Comparison of ENCODE assay signal across 20 cellular contexts in the genomic region with DNA sequence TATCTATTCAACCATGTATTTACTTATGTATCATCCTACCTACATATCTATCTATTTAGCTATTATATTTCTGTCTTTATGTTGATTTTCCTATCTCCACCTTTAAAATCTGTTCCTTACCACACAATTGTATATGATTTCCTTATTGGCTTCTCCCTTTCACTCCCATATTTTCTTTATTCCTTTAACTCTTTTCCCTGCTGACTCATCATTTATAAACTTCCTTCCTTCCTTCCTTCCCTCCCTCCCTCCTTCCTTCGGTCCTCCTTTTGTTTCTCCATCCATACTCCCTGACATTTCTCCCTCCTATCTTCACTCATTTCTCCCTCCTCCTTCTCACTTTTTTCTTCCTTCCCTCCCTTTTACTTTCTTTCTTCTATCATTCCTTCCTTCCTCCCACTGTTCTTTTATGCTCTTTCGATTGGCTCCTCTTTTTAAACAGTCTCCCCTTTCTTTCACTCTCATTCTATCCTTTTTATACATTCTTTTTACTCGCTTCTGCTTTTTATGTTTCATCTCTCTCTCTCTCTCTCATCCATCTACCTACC.
"Had no signal": no experiment of that assay in that cellular context is flagged by ENCODE, and none has a peak within 500 bp of the region (broad histone marks: within the 10 kb centered on the region; RNA-seq: fewer than 3 reads in every experiment).

No MANE protein-coding gene starts in this region.

- FAIRE-seq: RCC 7860 had no signal

- DNase-seq: Karpas-422, KG1, MG63, NCI-H1092, NCI-H1105 treated with DMSO at 0.1 percent for 48 hours, NCI-H1417 treated with DMSO at 0.1 percent for 48 hours, NCI-H146, NCI-H1694 treated with DMSO at 0.1 percent for 48 hours, NCI-H1930, NCI-H2081, NCI-H2107, NCI-H2227 treated with DMSO at 0.1 percent for 48 hours, NCI-H510A, NCI-H524 treated with DMSO at 0.1 percent for 48 hours, NCI-H69, NCI-H774, Right ventricle myocardium superior, RPMI8226, SIG-M5 had no signal
